In the genomic region with DNA sequence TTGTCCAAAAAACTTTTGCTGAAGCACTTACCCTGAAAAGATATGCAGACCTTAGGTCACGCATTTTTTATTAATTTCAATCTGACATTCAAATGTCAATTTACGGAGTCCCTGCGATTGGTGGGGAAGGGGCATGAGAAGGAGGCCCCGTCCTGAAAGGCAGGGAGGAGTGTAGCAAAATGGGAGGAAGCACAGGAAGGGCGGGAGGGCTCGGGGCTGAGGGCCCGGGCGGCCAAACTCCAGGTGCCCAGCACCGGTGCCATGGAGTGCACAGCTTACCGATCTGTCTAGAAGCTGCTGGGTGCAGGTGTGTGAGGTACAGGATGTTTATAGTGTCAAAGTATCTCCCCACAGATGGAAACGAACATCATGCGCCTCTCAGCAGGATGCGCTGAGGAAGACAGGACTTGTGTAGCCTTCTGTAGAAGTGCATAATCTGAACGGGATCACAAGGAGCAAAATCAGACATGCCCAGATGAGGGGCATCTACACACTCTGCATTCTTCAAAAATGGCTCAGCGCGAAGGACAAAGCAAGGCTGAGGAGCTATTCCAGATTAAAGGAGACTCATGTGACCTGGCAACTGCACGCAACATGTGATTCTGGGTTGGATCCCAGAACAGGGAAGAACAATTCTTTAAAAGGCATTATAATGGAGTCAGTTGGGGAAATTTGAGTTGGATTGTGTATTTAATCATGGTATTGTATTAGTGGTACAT, we compare ENCODE assay signal across 21 cellular contexts.
DNase-seq lines count a peak whose midpoint lies in the region; ATAC-seq and TF ChIP-seq lines count a peak whose summit lies in the region.
"Had no signal": no experiment of that assay in that cellular context is flagged by ENCODE, and none has a peak within 500 bp of the region (broad histone marks: within the 10 kb centered on the region; RNA-seq: fewer than 3 reads in every experiment).

No MANE protein-coding gene starts in this region.

- no peaks in the 10 kb centered on the region for H3K27me3 ChIP-seq in breast epithelium
- H3K27me3 ChIP-seq: cardiac muscle cell had no signal

- peaks cover 52% of the 10 kb centered on the region for H3K4me1 Mint-ChIP-seq in MCF 10A (ENCODE audit: insufficient read depth, unreplicated experiment)
- peaks cover 18 to 41% of the 10 kb centered on the region in 2 donors for H3K4me1 Mint-ChIP-seq in effector memory CD8-positive, alpha-beta T cell (ENCODE audit: low read depth in 2 of 2)
- peaks cover 56 to 58% of the 10 kb centered on the region in 2 donors for H3K4me1 Mint-ChIP-seq in natural killer cell treated with Interleukin-12 subunit alpha and Interleukin-12 subunit beta and Interleukin-15 and Interleukin-18, amount 100 ng/mL, for 72 hours (ENCODE audit: low read depth in 2 of 2)

- TF ChIP-seq CTCF in breast epithelium (IDR thresholded peaks at IDR 0.05): no peak
- no peak for TF ChIP-seq CTCF in MCF 10A (IDR thresholded peaks at IDR 0.05; ENCODE audit: unreplicated experiment)

- no peak overlapping the region for H3K4me3 ChIP-seq in breast epithelium
- H3K4me3 ChIP-seq: cardiac muscle cell had no signal

- intact Hi-C loops in breast epithelium (cut with DNase I; ENCODE audit: low total_unique reads): no loop called here
- intact Hi-C loops in MCF 10A (cut with micrococcal nuclease): no loop called here

- CTCF ChIA-PET in MCF 10A (lab: Yijun Ruan, JAX): interaction anchor here (0.9 to 8.7 kb wide), 4 partner anchors 12 to 36 kb away, joined by 7 to 58 read pairs (median 33); no protein-coding TSS in a partner anchor

- no peak overlapping the region for H3K4me3 Mint-ChIP-seq in MCF 10A (ENCODE audit: unreplicated experiment)
- no peak overlapping the region for H3K4me3 Mint-ChIP-seq in effector memory CD8-positive, alpha-beta T cell
- peak overlapping the region; percentile 21 for H3K4me3 Mint-ChIP-seq in natural killer cell treated with Interleukin-12 subunit alpha and Interleukin-12 subunit beta and Interleukin-15 and Interleukin-18, amount 100 ng/mL, for 72 hours
- H3K4me3 Mint-ChIP-seq: stimulated activated naive CD8-positive, alpha-beta T cell treated with anti-CD3 and anti-CD28 coated beads, Interleukin-15, amount 100 ng/mL, for 72 hours had no signal

- DNase-seq in breast epithelium (ENCODE audit: low spot score in 2 of 2): peak in 1 of 2 donors; percentile 52
- no peak for DNase-seq in MCF 10A (ENCODE audit: unreplicated experiment)
- DNase-seq in effector memory CD8-positive, alpha-beta T cell: no peak
- DNase-seq in natural killer cell treated with Interleukin-12 subunit alpha and Interleukin-12 subunit beta and Interleukin-15 and Interleukin-18, amount 100 ng/mL, for 72 hours (ENCODE audit: low spot score): no peak
- DNase-seq in cortex of kidney (lab: John Stamatoyannopoulos, UW): no peak
- DNase-seq in left lobe of liver (ENCODE audit: low spot score): no peak
- DNase-seq in stimulated activated CD4-positive, alpha-beta T cell treated with anti-CD3 and anti-CD28 coated beads, Interleukin-4, amount 100 ng/mL, for 4 hours: no peak
- DNase-seq in NCI-H2171 (lab: John Stamatoyannopoulos, UW): no peak
- DNase-seq: activated CD4-positive, alpha-beta T cell treated with anti-CD3 and anti-CD28 coated beads, Interleukin-2, amount 50 U/mL, for 48 hours; activated gamma-delta T cell; C1 segment of cervical spinal cord; DMS 273 treated with DMSO at 0.1 percent for 48 hours; erythroblast; IMR-90; NCI-H187; NCI-H226; small intestine; stimulated activated naive CD8-positive, alpha-beta T cell treated with anti-CD3 and anti-CD28 coated beads, Interleukin-15, amount 100 ng/mL, for 72 hours; trophoblast cell had no signal

- POLR2A ChIA-PET in MCF 10A (lab: Yijun Ruan, JAX): interaction anchor here (0.6 to 9.1 kb wide), 4 partner anchors 9 to 59 kb away, joined by 3 to 308 read pairs (median 3); no protein-coding TSS in a partner anchor

- no peaks in the 10 kb centered on the region for H3K27me3 Mint-ChIP-seq in MCF 10A (ENCODE audit: insufficient read depth, unreplicated experiment)
- peaks cover 0 to 5% of the 10 kb centered on the region in 2 donors for H3K27me3 Mint-ChIP-seq in effector memory CD8-positive, alpha-beta T cell
- no peaks in the 10 kb centered on the region for H3K27me3 Mint-ChIP-seq in natural killer cell treated with Interleukin-12 subunit alpha and Interleukin-12 subunit beta and Interleukin-15 and Interleukin-18, amount 100 ng/mL, for 72 hours
- H3K27me3 Mint-ChIP-seq: stimulated activated naive CD8-positive, alpha-beta T cell treated with anti-CD3 and anti-CD28 coated beads, Interleukin-15, amount 100 ng/mL, for 72 hours had no signal

- no peaks in the 10 kb centered on the region for H3K4me1 ChIP-seq in breast epithelium

- peak; percentile 35 for ATAC-seq in effector memory CD8-positive, alpha-beta T cell (replicated peaks)
- ATAC-seq in natural killer cell treated with Interleukin-12 subunit alpha and Interleukin-12 subunit beta and Interleukin-15 and Interleukin-18, amount 100 ng/mL, for 72 hours: no peak
- no peak for ATAC-seq in left lobe of liver
- ATAC-seq: stimulated activated naive CD8-positive, alpha-beta T cell treated with anti-CD3 and anti-CD28 coated beads, Interleukin-15, amount 100 ng/mL, for 72 hours had no signal

- no peaks in the 10 kb centered on the region for H3K9me3 ChIP-seq in breast epithelium

- BruUV-seq in MCF 10A (replicated peaks; lab: Mats Ljungman, UMichigan): no TSS peak

- H3K36me3 ChIP-seq in breast epithelium: no peaks in the 10 kb centered on the region
- H3K36me3 ChIP-seq: cardiac muscle cell had no signal

- H3K36me3 Mint-ChIP-seq in MCF 10A (ENCODE audit: insufficient read depth, unreplicated experiment): no peaks in the 10 kb centered on the region
- H3K36me3 Mint-ChIP-seq in effector memory CD8-positive, alpha-beta T cell (ENCODE audit: insufficient read depth): peaks cover 2% of the 10 kb centered on the region
- peaks cover 8% of the 10 kb centered on the region for H3K36me3 Mint-ChIP-seq in natural killer cell treated with Interleukin-12 subunit alpha and Interleukin-12 subunit beta and Interleukin-15 and Interleukin-18, amount 100 ng/mL, for 72 hours

- TF ChIP-seq POLR2A in breast epithelium (IDR thresholded peaks at IDR 0.05): no peak

- no peak overlapping the region for H3K27ac Mint-ChIP-seq in MCF 10A (ENCODE audit: low read depth, unreplicated experiment)
- no peak overlapping the region for H3K27ac Mint-ChIP-seq in effector memory CD8-positive, alpha-beta T cell
- peak overlapping the region; percentile 33 to 99 for H3K27ac Mint-ChIP-seq in natural killer cell treated with Interleukin-12 subunit alpha and Interleukin-12 subunit beta and Interleukin-15 and Interleukin-18, amount 100 ng/mL, for 72 hours
- H3K27ac Mint-ChIP-seq: stimulated activated naive CD8-positive, alpha-beta T cell treated with anti-CD3 and anti-CD28 coated beads, Interleukin-15, amount 100 ng/mL, for 72 hours had no signal

- peak overlapping the region; percentile 9 to 48 for H3K27ac ChIP-seq in breast epithelium
- H3K27ac ChIP-seq: cardiac muscle cell, VCaP had no signal

- H3K9me3 Mint-ChIP-seq in MCF 10A (ENCODE audit: unreplicated experiment): no peaks in the 10 kb centered on the region
- no peaks in the 10 kb centered on the region for H3K9me3 Mint-ChIP-seq in effector memory CD8-positive, alpha-beta T cell
- H3K9me3 Mint-ChIP-seq in natural killer cell treated with Interleukin-12 subunit alpha and Interleukin-12 subunit beta and Interleukin-15 and Interleukin-18, amount 100 ng/mL, for 72 hours: peaks cover 4% of the 10 kb centered on the region

Comparison
In these comparisons a context has a peak if more than half of its experiments do, and no peak if none do; other contexts are left out.
1. H3K27ac Mint-ChIP-seq: peak in natural killer cell treated with Interleukin-12 subunit alpha and Interleukin-12 subunit beta and Interleukin-15 and Interleukin-18, amount 100 ng/mL, for 72 hours (2 of 2); none in MCF 10A (single experiment) and effector memory CD8-positive, alpha-beta T cell (0 of 2).